ENCODE assay signal across 25 cellular contexts in the genomic region with DNA sequence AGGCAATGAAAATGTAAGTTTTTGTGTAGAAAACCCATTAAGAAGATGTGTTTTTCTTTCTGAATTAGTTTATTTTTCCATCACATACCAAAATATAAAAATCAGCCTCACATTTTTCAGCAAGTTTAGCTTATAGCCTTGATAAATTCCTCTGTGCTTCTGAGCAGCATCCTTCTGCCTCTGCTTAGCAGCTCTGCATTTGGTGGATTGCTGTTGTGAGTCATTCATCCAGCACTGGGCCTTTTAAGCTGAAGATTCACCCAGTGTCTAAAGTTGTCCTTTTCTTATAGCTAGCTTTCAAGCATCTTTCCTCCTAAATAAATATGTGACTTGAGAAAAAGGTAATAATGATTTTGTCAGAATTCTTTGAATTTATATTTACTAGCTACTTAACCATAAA.
DNase-seq lines count a peak whose midpoint lies in the region; ATAC-seq, FAIRE-seq and TF ChIP-seq lines count a peak whose summit lies in the region.
"Had no signal": no experiment of that assay in that cellular context is flagged by ENCODE, and none has a peak within 500 bp of the region (broad histone marks: within the 10 kb centered on the region; RNA-seq: fewer than 3 reads in every experiment).

No MANE protein-coding gene starts in this region.

- H3K4me2 ChIP-seq in astrocyte (ENCODE audit: low read length) = no peak overlapping the region
- H3K4me2 ChIP-seq in smooth muscle cell = no peak overlapping the region

- H3K9ac ChIP-seq in astrocyte (ENCODE audit: low read length) = no peak overlapping the region
- H3K9ac ChIP-seq in smooth muscle cell (ENCODE audit: low read depth) = no peak overlapping the region

- H3K27ac Mint-ChIP-seq in HFFc6 (no peak overlapping the region), astrocyte (ENCODE audit: unreplicated experiment) (no peak overlapping the region)
- H3K27ac Mint-ChIP-seq: activated CD4-positive, alpha-beta memory T cell treated with anti-CD3 and anti-CD28 coated beads, Interleukin-2, amount 10 ng/mL, durations not matched to agents 7 days and 5 days had no signal

- FAIRE-seq in astrocyte (lab: Jason Lieb, UNC) = peak; percentile 70
- FAIRE-seq: endothelial cell of umbilical vein had no signal

- H3K4me3 Mint-ChIP-seq in HFFc6 (no peak overlapping the region), astrocyte (ENCODE audit: unreplicated experiment) (no peak overlapping the region)
- H3K4me3 Mint-ChIP-seq: activated B cell treated with CpG ODN at 0.5 μM for 24 hours; activated CD4-positive, alpha-beta memory T cell treated with anti-CD3 and anti-CD28 coated beads, Interleukin-2, amount 10 ng/mL, durations not matched to agents 7 days and 5 days had no signal

- H4K20me1 ChIP-seq in astrocyte (ENCODE audit: insufficient read depth, low read length) (no peaks in the 10 kb centered on the region), smooth muscle cell (ENCODE audit: low read depth) (no peaks in the 10 kb centered on the region)

- peaks cover 19% of the 10 kb centered on the region for H3F3A ChIP-seq in smooth muscle cell (ENCODE audit: low read depth)

- H3K36me3 Mint-ChIP-seq in HFFc6 (ENCODE audit: low read depth) = peaks cover 38% of the 10 kb centered on the region
- peaks cover 15% of the 10 kb centered on the region for H3K36me3 Mint-ChIP-seq in astrocyte (ENCODE audit: low read depth, unreplicated experiment)

- H2AFZ ChIP-seq in astrocyte (ENCODE audit: low read depth, low read length) (no peak overlapping the region), smooth muscle cell (ENCODE audit: low read depth) (no peak overlapping the region)

- H3K36me3 ChIP-seq in astrocyte (ENCODE audit: insufficient read depth, low read length) (peaks cover 19% of the 10 kb centered on the region), smooth muscle cell (ENCODE audit: low read depth) (peaks cover 16% of the 10 kb centered on the region)
- H3K36me3 ChIP-seq: ovary had no signal

- peaks cover 2% of the 10 kb centered on the region for H3K27me3 Mint-ChIP-seq in HFFc6 (ENCODE audit: insufficient read depth)
- H3K27me3 Mint-ChIP-seq in astrocyte (ENCODE audit: low read depth, unreplicated experiment) = no peaks in the 10 kb centered on the region
- H3K27me3 Mint-ChIP-seq: activated B cell treated with CpG ODN at 0.5 μM for 24 hours; activated CD4-positive, alpha-beta memory T cell treated with anti-CD3 and anti-CD28 coated beads, Interleukin-2, amount 10 ng/mL, durations not matched to agents 7 days and 5 days had no signal

- TF ChIP-seq CTCF in HFFc6 (IDR thresholded peaks at IDR 0.05) (no peak), astrocyte (IDR thresholded peaks at IDR 0.05; ENCODE audit: insufficient read depth, low read depth, low read length) (no peak), fibroblast of the aortic adventitia (IDR thresholded peaks at IDR 0.05; ENCODE audit: insufficient read depth, low read length) (no peak), smooth muscle cell (IDR thresholded peaks at IDR 0.05; ENCODE audit: borderline replicate concordance, insufficient read depth, poor library complexity, severe bottlenecking) (no peak)

- DNase-seq in HFFc6 (peak; percentile 63), astrocyte (ENCODE audit: low read depth) (peak; percentile 34), fibroblast of the aortic adventitia (ENCODE audit: low read depth) (peak; percentile 35), smooth muscle cell (lab: John Stamatoyannopoulos, UW; ENCODE audit: unreplicated experiment) (no peak), activated gamma-delta T cell treated with Interleukin-2 at 50 U/mL for 16 hours (no peak), NCI-H446 (lab: John Stamatoyannopoulos, UW) (no peak)
- DNase-seq in activated effector memory CD4-positive, alpha-beta T cell treated with anti-CD3 and anti-CD28 coated beads, Interleukin-2, amount 50 U/mL, for 16 hours = no peak
- DNase-seq: activated B cell treated with CpG ODN at 0.5 μM for 24 hours; activated CD4-positive, alpha-beta memory T cell treated with anti-CD3 and anti-CD28 coated beads, Interleukin-2, amount 10 ng/mL, durations not matched to agents 7 days and 5 days; activated effector memory CD4-positive, alpha-beta T cell treated with Interleukin-2 at 50 U/mL for 16 hours; adrenal gland; BE2C; COR-L47; DND-41; gastrocnemius medialis; left cardiac atrium; MV-4-11; NCI-H187 treated with DMSO at 0.1 percent for 48 hours; NCI-H226; ovary; Peyer's patch; right cardiac atrium; transverse colon had no signal

- no peak for ATAC-seq in HG03045 (IDR thresholded peaks at IDR 0.05; ENCODE audit: unreplicated experiment)
- ATAC-seq: gastrocnemius medialis, left cardiac atrium, right cardiac atrium had no signal

- H3K4me1 Mint-ChIP-seq in HFFc6 (ENCODE audit: low read depth) = peaks cover 43% of the 10 kb centered on the region
- H3K4me1 Mint-ChIP-seq in astrocyte (ENCODE audit: low read depth, unreplicated experiment) = peaks cover 21% of the 10 kb centered on the region

- no peaks in the 10 kb centered on the region for H3K27me3 ChIP-seq in astrocyte (ENCODE audit: insufficient read depth, low read length)
- H3K27me3 ChIP-seq in smooth muscle cell (ENCODE audit: low read depth) = no peaks in the 10 kb centered on the region
- H3K27me3 ChIP-seq: adrenal gland, BE2C, gastrocnemius medialis, ovary, Peyer's patch, transverse colon had no signal

- H3K4me3 ChIP-seq in astrocyte (ENCODE audit: insufficient read depth, low read depth, low read length) = no peak overlapping the region
- no peak overlapping the region for H3K4me3 ChIP-seq in fibroblast of the aortic adventitia (ENCODE audit: low read depth, low read length)
- no peak overlapping the region for H3K4me3 ChIP-seq in smooth muscle cell
- H3K4me3 ChIP-seq: adrenal gland, gastrocnemius medialis, ovary, Peyer's patch, transverse colon had no signal

- H3K9me3 ChIP-seq in astrocyte (ENCODE audit: insufficient read depth, low read depth, low read length) = no peaks in the 10 kb centered on the region
- H3K9me3 ChIP-seq in smooth muscle cell (replicated peaks; ENCODE audit: low read depth) = no peaks in the 10 kb centered on the region
- H3K9me3 ChIP-seq: adrenal gland, BE2C, gastrocnemius medialis, ovary, Peyer's patch, transverse colon had no signal

- no peak overlapping the region for H3K27ac ChIP-seq in astrocyte (ENCODE audit: low read depth, low read length)
- H3K27ac ChIP-seq in smooth muscle cell (ENCODE audit: low read depth) = peak overlapping the region; percentile 100
- H3K27ac ChIP-seq: adrenal gland, gastrocnemius medialis, ovary, Peyer's patch had no signal

- no peaks in the 10 kb centered on the region for H3K79me2 ChIP-seq in astrocyte (ENCODE audit: insufficient read depth, low read length)
- H3K79me2 ChIP-seq in smooth muscle cell (ENCODE audit: low read depth) = no peaks in the 10 kb centered on the region

- H3K4me1 ChIP-seq in astrocyte (ENCODE audit: insufficient read depth, low read length) (peaks cover 9% of the 10 kb centered on the region), smooth muscle cell (ENCODE audit: low read depth) (peaks cover 25% of the 10 kb centered on the region)
- H3K4me1 ChIP-seq: gastrocnemius medialis had no signal

- H3K9me3 Mint-ChIP-seq in HFFc6 (peaks cover 2% of the 10 kb centered on the region; the same call in 1 of the 2 replicates), astrocyte (ENCODE audit: unreplicated experiment) (no peaks in the 10 kb centered on the region)
- H3K9me3 Mint-ChIP-seq: activated B cell treated with CpG ODN at 0.5 μM for 24 hours; activated CD4-positive, alpha-beta memory T cell treated with anti-CD3 and anti-CD28 coated beads, Interleukin-2, amount 10 ng/mL, durations not matched to agents 7 days and 5 days had no signal

Comparison
In these comparisons a context has a peak if more than half of its experiments do, and no peak if none do; other contexts are left out.
1. DNase-seq: peak in HFFc6 (single experiment), astrocyte (single experiment) and fibroblast of the aortic adventitia (single experiment); none in smooth muscle cell (single experiment), activated effector memory CD4-positive, alpha-beta T cell treated with anti-CD3 and anti-CD28 coated beads, Interleukin-2, amount 50 U/mL, for 16 hours (single experiment), activated gamma-delta T cell treated with Interleukin-2 at 50 U/mL for 16 hours (single experiment) and NCI-H446 (0 of 2).